In the genomic region with DNA sequence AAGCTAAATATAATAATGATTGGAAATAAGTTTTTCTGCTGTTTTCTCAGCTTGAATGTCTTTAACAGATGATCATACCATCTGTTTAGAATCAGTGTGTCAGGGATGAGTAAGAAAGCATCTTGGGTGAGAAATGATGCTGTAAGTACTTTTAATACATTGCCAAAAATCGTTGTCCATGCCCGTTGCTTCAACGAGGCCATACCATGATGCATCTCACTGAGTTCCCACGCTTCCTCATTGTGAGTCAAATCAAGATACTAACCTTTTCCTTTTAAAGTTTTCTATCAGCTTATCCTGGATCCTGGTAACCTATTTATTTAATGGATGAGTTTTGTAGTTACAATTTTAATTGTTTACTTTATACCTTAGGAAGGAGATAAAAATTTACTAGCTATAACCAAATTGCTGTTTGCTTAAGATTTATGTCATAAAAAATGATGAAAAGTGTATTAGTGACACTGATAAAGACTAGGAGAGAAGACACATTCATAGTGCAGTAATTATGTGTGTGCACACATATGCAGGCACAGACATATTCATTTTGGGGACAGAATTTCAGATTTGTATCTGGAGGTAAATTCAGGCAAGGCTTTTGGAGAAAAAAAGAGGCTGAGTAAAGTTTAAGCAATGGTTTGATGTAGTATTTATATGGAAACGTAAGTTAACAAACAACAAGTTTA, we compare ENCODE assay signal across 1 cellular context.
TF ChIP-seq lines count a peak whose summit lies in the region.

No MANE protein-coding gene starts in this region.

TF ChIP-seq in K562, 482 proteins besides CTCF, POLR2A, EP300 and RAD21 (continued from another document):
- TF ChIP-seq, protein P1, sequence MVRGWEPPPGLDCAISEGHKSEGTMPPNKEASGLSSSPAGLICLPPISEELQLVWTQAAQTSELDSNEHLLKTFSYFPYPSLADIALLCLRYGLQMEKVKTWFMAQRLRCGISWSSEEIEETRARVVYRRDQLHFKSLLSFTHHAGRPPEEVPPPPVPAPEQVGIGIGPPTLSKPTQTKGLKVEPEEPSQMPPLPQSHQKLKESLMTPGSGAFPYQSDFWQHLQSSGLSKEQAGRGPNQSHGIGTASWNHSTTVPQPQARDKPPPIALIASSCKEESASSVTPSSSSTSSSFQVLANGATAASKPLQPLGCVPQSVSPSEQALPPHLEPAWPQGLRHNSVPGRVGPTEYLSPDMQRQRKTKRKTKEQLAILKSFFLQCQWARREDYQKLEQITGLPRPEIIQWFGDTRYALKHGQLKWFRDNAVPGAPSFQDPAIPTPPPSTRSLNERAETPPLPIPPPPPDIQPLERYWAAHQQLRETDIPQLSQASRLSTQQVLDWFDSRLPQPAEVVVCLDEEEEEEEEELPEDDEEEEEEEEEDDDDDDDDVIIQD (CRISPR knock-in tag; IDR thresholded peaks at IDR 0.05) = no peak
- no peak for TF ChIP-seq XRCC5 (IDR thresholded peaks at IDR 0.05; ENCODE audit: low read depth, low read length)
- TF ChIP-seq, protein P2, sequence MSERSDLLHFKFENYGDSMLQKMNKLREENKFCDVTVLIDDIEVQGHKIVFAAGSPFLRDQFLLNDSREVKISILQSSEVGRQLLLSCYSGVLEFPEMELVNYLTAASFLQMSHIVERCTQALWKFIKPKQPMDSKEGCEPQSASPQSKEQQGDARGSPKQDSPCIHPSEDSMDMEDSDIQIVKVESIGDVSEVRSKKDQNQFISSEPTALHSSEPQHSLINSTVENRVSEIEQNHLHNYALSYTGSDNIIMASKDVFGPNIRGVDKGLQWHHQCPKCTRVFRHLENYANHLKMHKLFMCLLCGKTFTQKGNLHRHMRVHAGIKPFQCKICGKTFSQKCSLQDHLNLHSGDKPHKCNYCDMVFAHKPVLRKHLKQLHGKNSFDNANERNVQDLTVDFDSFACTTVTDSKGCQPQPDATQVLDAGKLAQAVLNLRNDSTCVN (CRISPR knock-in tag; IDR thresholded peaks at IDR 0.05) = no peak
- TF ChIP-seq RFX1 (IDR thresholded peaks at IDR 0.05) = no peak
- TF ChIP-seq MAX (CRISPR knock-in tag; IDR thresholded peaks at IDR 0.05) = no peak
- no peak for TF ChIP-seq PML (IDR thresholded peaks at IDR 0.05; ENCODE audit: low read length)
- no peak for TF ChIP-seq LCOR (CRISPR knock-in tag; IDR thresholded peaks at IDR 0.05)
- no peak for TF ChIP-seq TEAD1 (CRISPR knock-in tag; IDR thresholded peaks at IDR 0.05)
- TF ChIP-seq MAZ (CRISPR knock-in tag; conservative IDR thresholded peaks at IDR 0.05 in 1 of 2, IDR thresholded peaks at IDR 0.05 in 1 of 2) = no peak
- TF ChIP-seq, protein P3, sequence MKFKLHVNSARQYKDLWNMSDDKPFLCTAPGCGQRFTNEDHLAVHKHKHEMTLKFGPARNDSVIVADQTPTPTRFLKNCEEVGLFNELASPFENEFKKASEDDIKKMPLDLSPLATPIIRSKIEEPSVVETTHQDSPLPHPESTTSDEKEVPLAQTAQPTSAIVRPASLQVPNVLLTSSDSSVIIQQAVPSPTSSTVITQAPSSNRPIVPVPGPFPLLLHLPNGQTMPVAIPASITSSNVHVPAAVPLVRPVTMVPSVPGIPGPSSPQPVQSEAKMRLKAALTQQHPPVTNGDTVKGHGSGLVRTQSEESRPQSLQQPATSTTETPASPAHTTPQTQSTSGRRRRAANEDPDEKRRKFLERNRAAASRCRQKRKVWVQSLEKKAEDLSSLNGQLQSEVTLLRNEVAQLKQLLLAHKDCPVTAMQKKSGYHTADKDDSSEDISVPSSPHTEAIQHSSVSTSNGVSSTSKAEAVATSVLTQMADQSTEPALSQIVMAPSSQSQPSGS (CRISPR knock-in tag; IDR thresholded peaks at IDR 0.05) = no peak
- TF ChIP-seq MTF1 (CRISPR knock-in tag; IDR thresholded peaks at IDR 0.05; ENCODE audit: borderline replicate concordance) = no peak
- no peak for TF ChIP-seq ZNF224 (CRISPR knock-in tag; IDR thresholded peaks at IDR 0.05)
- no peak for TF ChIP-seq ZNF586 (CRISPR knock-in tag; conservative IDR thresholded peaks at IDR 0.05)
- TF ChIP-seq, protein P4, sequence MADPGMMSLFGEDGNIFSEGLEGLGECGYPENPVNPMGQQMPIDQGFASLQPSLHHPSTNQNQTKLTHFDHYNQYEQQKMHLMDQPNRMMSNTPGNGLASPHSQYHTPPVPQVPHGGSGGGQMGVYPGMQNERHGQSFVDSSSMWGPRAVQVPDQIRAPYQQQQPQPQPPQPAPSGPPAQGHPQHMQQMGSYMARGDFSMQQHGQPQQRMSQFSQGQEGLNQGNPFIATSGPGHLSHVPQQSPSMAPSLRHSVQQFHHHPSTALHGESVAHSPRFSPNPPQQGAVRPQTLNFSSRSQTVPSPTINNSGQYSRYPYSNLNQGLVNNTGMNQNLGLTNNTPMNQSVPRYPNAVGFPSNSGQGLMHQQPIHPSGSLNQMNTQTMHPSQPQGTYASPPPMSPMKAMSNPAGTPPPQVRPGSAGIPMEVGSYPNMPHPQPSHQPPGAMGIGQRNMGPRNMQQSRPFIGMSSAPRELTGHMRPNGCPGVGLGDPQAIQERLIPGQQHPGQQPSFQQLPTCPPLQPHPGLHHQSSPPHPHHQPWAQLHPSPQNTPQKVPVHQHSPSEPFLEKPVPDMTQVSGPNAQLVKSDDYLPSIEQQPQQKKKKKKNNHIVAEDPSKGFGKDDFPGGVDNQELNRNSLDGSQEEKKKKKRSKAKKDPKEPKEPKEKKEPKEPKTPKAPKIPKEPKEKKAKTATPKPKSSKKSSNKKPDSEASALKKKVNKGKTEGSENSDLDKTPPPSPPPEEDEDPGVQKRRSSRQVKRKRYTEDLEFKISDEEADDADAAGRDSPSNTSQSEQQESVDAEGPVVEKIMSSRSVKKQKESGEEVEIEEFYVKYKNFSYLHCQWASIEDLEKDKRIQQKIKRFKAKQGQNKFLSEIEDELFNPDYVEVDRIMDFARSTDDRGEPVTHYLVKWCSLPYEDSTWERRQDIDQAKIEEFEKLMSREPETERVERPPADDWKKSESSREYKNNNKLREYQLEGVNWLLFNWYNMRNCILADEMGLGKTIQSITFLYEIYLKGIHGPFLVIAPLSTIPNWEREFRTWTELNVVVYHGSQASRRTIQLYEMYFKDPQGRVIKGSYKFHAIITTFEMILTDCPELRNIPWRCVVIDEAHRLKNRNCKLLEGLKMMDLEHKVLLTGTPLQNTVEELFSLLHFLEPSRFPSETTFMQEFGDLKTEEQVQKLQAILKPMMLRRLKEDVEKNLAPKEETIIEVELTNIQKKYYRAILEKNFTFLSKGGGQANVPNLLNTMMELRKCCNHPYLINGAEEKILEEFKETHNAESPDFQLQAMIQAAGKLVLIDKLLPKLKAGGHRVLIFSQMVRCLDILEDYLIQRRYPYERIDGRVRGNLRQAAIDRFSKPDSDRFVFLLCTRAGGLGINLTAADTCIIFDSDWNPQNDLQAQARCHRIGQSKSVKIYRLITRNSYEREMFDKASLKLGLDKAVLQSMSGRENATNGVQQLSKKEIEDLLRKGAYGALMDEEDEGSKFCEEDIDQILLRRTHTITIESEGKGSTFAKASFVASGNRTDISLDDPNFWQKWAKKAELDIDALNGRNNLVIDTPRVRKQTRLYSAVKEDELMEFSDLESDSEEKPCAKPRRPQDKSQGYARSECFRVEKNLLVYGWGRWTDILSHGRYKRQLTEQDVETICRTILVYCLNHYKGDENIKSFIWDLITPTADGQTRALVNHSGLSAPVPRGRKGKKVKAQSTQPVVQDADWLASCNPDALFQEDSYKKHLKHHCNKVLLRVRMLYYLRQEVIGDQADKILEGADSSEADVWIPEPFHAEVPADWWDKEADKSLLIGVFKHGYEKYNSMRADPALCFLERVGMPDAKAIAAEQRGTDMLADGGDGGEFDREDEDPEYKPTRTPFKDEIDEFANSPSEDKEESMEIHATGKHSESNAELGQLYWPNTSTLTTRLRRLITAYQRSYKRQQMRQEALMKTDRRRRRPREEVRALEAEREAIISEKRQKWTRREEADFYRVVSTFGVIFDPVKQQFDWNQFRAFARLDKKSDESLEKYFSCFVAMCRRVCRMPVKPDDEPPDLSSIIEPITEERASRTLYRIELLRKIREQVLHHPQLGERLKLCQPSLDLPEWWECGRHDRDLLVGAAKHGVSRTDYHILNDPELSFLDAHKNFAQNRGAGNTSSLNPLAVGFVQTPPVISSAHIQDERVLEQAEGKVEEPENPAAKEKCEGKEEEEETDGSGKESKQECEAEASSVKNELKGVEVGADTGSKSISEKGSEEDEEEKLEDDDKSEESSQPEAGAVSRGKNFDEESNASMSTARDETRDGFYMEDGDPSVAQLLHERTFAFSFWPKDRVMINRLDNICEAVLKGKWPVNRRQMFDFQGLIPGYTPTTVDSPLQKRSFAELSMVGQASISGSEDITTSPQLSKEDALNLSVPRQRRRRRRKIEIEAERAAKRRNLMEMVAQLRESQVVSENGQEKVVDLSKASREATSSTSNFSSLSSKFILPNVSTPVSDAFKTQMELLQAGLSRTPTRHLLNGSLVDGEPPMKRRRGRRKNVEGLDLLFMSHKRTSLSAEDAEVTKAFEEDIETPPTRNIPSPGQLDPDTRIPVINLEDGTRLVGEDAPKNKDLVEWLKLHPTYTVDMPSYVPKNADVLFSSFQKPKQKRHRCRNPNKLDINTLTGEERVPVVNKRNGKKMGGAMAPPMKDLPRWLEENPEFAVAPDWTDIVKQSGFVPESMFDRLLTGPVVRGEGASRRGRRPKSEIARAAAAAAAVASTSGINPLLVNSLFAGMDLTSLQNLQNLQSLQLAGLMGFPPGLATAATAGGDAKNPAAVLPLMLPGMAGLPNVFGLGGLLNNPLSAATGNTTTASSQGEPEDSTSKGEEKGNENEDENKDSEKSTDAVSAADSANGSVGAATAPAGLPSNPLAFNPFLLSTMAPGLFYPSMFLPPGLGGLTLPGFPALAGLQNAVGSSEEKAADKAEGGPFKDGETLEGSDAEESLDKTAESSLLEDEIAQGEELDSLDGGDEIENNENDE (IDR thresholded peaks at IDR 0.05; ENCODE audit: low read depth, low read length) = no peak
- no peak for TF ChIP-seq TFAP4 (CRISPR knock-in tag; IDR thresholded peaks at IDR 0.05; ENCODE audit: borderline replicate concordance)
- TF ChIP-seq RBM22 (IDR thresholded peaks at IDR 0.05; ENCODE audit: low read depth, low read length, poor library complexity, severe bottlenecking) = no peak
TF ChIP-seq in K562: peak in this region for 0.
